15 cellular contexts compared by ENCODE assay signal in genomic region chr11:18697581-18697980, GRCh38. TPM values are rescaled to one million over a fixed set of nuclear protein-coding genes. Genes with fewer than 3 reads are reported as not detected.
DNase-seq lines count a peak whose midpoint lies in the region; ATAC-seq and TF ChIP-seq lines count a peak whose summit lies in the region.
"Had no signal": no experiment of that assay in that cellular context is flagged by ENCODE, and none has a peak within 500 bp of the region (broad histone marks: within the 10 kb centered on the region; RNA-seq: fewer than 3 reads in every experiment).

No MANE protein-coding gene starts in this region.

- peaks cover 3% of the 10 kb centered on the region for H3K36me3 Mint-ChIP-seq in CD8-positive, alpha-beta T cell
- H3K36me3 Mint-ChIP-seq in activated T-cell treated with anti-CD3 and anti-CD28 coated beads, Interleukin-2, amount 50 U/mL, for 4 hours (ENCODE audit: insufficient read depth), result no peaks in the 10 kb centered on the region
- H3K36me3 Mint-ChIP-seq: activated naive CD4-positive, alpha-beta T cell treated with anti-CD3 and anti-CD28 coated beads, Interleukin-2, amount 50 U/mL, for 72 hours had no signal

- H3K9me3 Mint-ChIP-seq in CD8-positive, alpha-beta T cell, result no peaks in the 10 kb centered on the region
- no peaks in the 10 kb centered on the region for H3K9me3 Mint-ChIP-seq in activated T-cell treated with anti-CD3 and anti-CD28 coated beads, Interleukin-2, amount 50 U/mL, for 4 hours
- H3K9me3 Mint-ChIP-seq: activated naive CD4-positive, alpha-beta T cell treated with anti-CD3 and anti-CD28 coated beads, Interleukin-2, amount 50 U/mL, for 72 hours had no signal

- H3K36me3 ChIP-seq in CD8-positive, alpha-beta T cell (ENCODE audit: insufficient read depth, low read length), result no peaks in the 10 kb centered on the region
- no peaks in the 10 kb centered on the region for H3K36me3 ChIP-seq in parathyroid adenoma (ENCODE audit: control insufficient read depth, insufficient read depth, low read length)

- H3K9ac ChIP-seq in parathyroid adenoma, result no peak overlapping the region

- no peak overlapping the region for H3K4me2 ChIP-seq in parathyroid adenoma (ENCODE audit: low read length)

- CTCF ChIA-PET in CD8-positive, alpha-beta T cell (lab: Charles Lee), result no interaction called here

- H3K4me3 Mint-ChIP-seq in CD8-positive, alpha-beta T cell, result peak overlapping the region; percentile 79
- no peak overlapping the region for H3K4me3 Mint-ChIP-seq in activated T-cell treated with anti-CD3 and anti-CD28 coated beads, Interleukin-2, amount 50 U/mL, for 4 hours

- intact Hi-C loops in CD8-positive, alpha-beta T cell (cut with DNase I, micrococcal nuclease), result loop anchor here in 1 of 2 experiments (10.0 kb wide), 1 partner anchor 303 kb away; the partner anchor contains the start of gene LDHA
- intact Hi-C loops in dorsolateral prefrontal cortex (cut with DNase I), result loop anchor here (5.0 kb wide), 2 partner anchors 65 to 110 kb away; partner anchors contain the start of genes SPTY2D1 (in 1 of the 2) and UEVLD (in 1 of the 2)
- intact Hi-C loops in posterior vena cava (cut with DNase I), result loop anchor here in 1 of 2 donors (5.0 kb wide), 1 partner anchor 65 kb away; the partner anchor contains the start of gene SPTY2D1

- H3K4me1 ChIP-seq in CD8-positive, alpha-beta T cell (ENCODE audit: insufficient read depth, low read length), result peaks cover 10% of the 10 kb centered on the region
- peaks cover 4% of the 10 kb centered on the region for H3K4me1 ChIP-seq in parathyroid adenoma

- H3K27ac Mint-ChIP-seq in CD8-positive, alpha-beta T cell, result peak overlapping the region; percentile 86

- H3K27ac ChIP-seq in CD8-positive, alpha-beta T cell (ENCODE audit: low read depth, low read length), result no peak overlapping the region
- H3K27ac ChIP-seq in dorsolateral prefrontal cortex, result peak overlapping the region in 30 of 59 donors; percentile 19 to 92 (median 84)
- no peak overlapping the region for H3K27ac ChIP-seq in parathyroid adenoma
- H3K27ac ChIP-seq: SK-N-MC had no signal

- DNase-seq in CD8-positive, alpha-beta T cell, result no peak
- DNase-seq in MV-4-11 (lab: John Stamatoyannopoulos, UW), result peak; percentile 59
- DNase-seq in dorsolateral prefrontal cortex, result no peak
- DNase-seq in posterior vena cava (ENCODE audit: low spot score), result no peak
- no peak for DNase-seq in NCI-H345 treated with DMSO at 0.1 percent for 48 hours (lab: John Stamatoyannopoulos, UW; ENCODE audit: unreplicated experiment)
- no peak for DNase-seq in stimulated activated CD4-positive, alpha-beta T cell treated with anti-CD3 and anti-CD28 coated beads, Interleukin-15, amount 100 ng/mL, for 24 hours
- DNase-seq in activated T-cell treated with anti-CD3 and anti-CD28 coated beads, Interleukin-2, amount 50 U/mL, for 4 hours, result no peak
- DNase-seq: central memory CD4-positive, alpha-beta T cell; hippocampal formation; Kasumi-1; NCI-H2029 treated with DMSO at 0.1 percent for 48 hours; NK-92 treated with Interleukin-12 subunit alpha and Interleukin-12 subunit beta, amount 100 ng/mL, for 24 hours had no signal

- H3K27me3 ChIP-seq in CD8-positive, alpha-beta T cell (ENCODE audit: insufficient read depth, low read length), result no peaks in the 10 kb centered on the region
- H3K27me3 ChIP-seq in dorsolateral prefrontal cortex (no peaks in the 10 kb centered on the region), parathyroid adenoma (ENCODE audit: control insufficient read depth, insufficient read depth, low read length) (no peaks in the 10 kb centered on the region)

- POLR2A ChIA-PET in CD8-positive, alpha-beta T cell (lab: Charles Lee), result interaction anchor here (0.6 to 3.2 kb wide), 3 partner anchors 8 to 64 kb away, joined by 3 to 20 read pairs (median 3); partner anchors contain the start of gene SPTY2D1

- peak overlapping the region; percentile 76 for H2AFZ ChIP-seq in parathyroid adenoma

- no peak for ATAC-seq in CD8-positive, alpha-beta T cell
- ATAC-seq in activated T-cell treated with anti-CD3 and anti-CD28 coated beads, Interleukin-2, amount 50 U/mL, for 4 hours, result no peak

- no peak for TF ChIP-seq CTCF in CD8-positive, alpha-beta T cell (IDR thresholded peaks at IDR 0.05)
- no peak for TF ChIP-seq CTCF in dorsolateral prefrontal cortex (IDR thresholded peaks at IDR 0.05 in 54 of 56, conservative IDR thresholded peaks at IDR 0.05 in 2 of 56; ENCODE audit: low read depth in 1 of 56, partially characterized antibody in 56 of 56)
- no peak for TF ChIP-seq CTCF in parathyroid adenoma (IDR thresholded peaks at IDR 0.05)

- no peak overlapping the region for H3K4me3 ChIP-seq in CD8-positive, alpha-beta T cell (ENCODE audit: low read depth, low read length)
- H3K4me3 ChIP-seq in dorsolateral prefrontal cortex (peak overlapping the region in 16 of 59 donors; percentile 75 to 99 (median 90)), parathyroid adenoma (ENCODE audit: low read depth, low read length) (no peak overlapping the region)

- no peaks in the 10 kb centered on the region for H3K9me3 ChIP-seq in CD8-positive, alpha-beta T cell (ENCODE audit: low read length)
- H3K9me3 ChIP-seq in parathyroid adenoma (ENCODE audit: control insufficient read depth, low read length), result no peaks in the 10 kb centered on the region

- H3K79me2 ChIP-seq in parathyroid adenoma, result no peaks in the 10 kb centered on the region

- H3K27me3 Mint-ChIP-seq in CD8-positive, alpha-beta T cell (ENCODE audit: low read depth), result no peaks in the 10 kb centered on the region
- peaks cover 2% of the 10 kb centered on the region for H3K27me3 Mint-ChIP-seq in activated T-cell treated with anti-CD3 and anti-CD28 coated beads, Interleukin-2, amount 50 U/mL, for 4 hours (ENCODE audit: low read depth)

- peaks cover 17% of the 10 kb centered on the region for H3K4me1 Mint-ChIP-seq in CD8-positive, alpha-beta T cell (ENCODE audit: low read depth)
- H3K4me1 Mint-ChIP-seq in activated T-cell treated with anti-CD3 and anti-CD28 coated beads, Interleukin-2, amount 50 U/mL, for 4 hours (ENCODE audit: low read depth), result peaks cover 19% of the 10 kb centered on the region

RNA-seq across cellular contexts. Expression of gene TMEM86A, which starts 1.0 kb away (rescaled TPM):
- 1 to 10 TPM; 5.2 to 6.1 TPM for total RNA-seq in CD8-positive, alpha-beta T cell
- 10 to 100 TPM in 69 of 120 experiments, 1 to 10 TPM in 51; 4.9 to 18.5 (median 10.7) TPM for total RNA-seq in dorsolateral prefrontal cortex
- total RNA-seq in posterior vena cava, result 1 to 10 TPM; 2.2 to 4.0 TPM
- under 1 TPM; 0.13 to 0.38 (median 0.18) TPM for total RNA-seq in activated T-cell treated with anti-CD3 and anti-CD28 coated beads, Interleukin-2, amount 50 U/mL, for 4 hours

RNA-seq across cellular contexts. Expression of gene IGSF22, which starts 28.4 kb away (rescaled TPM):
- 1 to 10 TPM; 2.9 to 4.1 TPM for total RNA-seq in CD8-positive, alpha-beta T cell
- total RNA-seq in dorsolateral prefrontal cortex, result 1 to 10 TPM in 106 of 120 experiments, under 1 TPM in 14; 0.46 to 6.3 (median 2.3) TPM
- total RNA-seq in posterior vena cava, result under 1 TPM in 1 of 2 donors, not detected in 1; 0.38 TPM
- total RNA-seq in activated T-cell treated with anti-CD3 and anti-CD28 coated beads, Interleukin-2, amount 50 U/mL, for 4 hours, result under 1 TPM; 0.16 to 0.60 (median 0.53) TPM

Comparison
In these comparisons a context has a peak if more than half of its experiments do, and no peak if none do; other contexts are left out.
1. H3K27ac ChIP-seq: peak in dorsolateral prefrontal cortex (30 of 59); none in CD8-positive, alpha-beta T cell (single experiment) and parathyroid adenoma (single experiment).